Comparison of ENCODE assay signal across 8 cellular contexts in genomic region chr1:2212542-2213491, GRCh38. TPM values are rescaled to one million over a fixed set of nuclear protein-coding genes. Genes with fewer than 3 reads are reported as not detected.
A peak's percentile ranks its signal among the peaks of the same experiment; 100 is the strongest.
DNase-seq lines count a peak whose midpoint lies in the region; ATAC-seq and TF ChIP-seq lines count a peak whose summit lies in the region.

No MANE protein-coding gene starts in this region.

- H3K4me1 ChIP-seq in iPS DF 6.9 (ENCODE audit: control insufficient read depth, insufficient read depth, low read length) = peaks cover 9% of the 10 kb centered on the region

- no peaks in the 10 kb centered on the region; the same call in 1 of the 2 replicates for H3K36me3 ChIP-seq in iPS DF 6.9 (ENCODE audit: control insufficient read depth, insufficient read depth, low read length)

- H3K27me3 ChIP-seq in iPS DF 6.9 (ENCODE audit: control insufficient read depth, insufficient read depth, low read length) = no peaks in the 10 kb centered on the region

- no peak overlapping the region for H3K27ac ChIP-seq in iPS DF 6.9 (ENCODE audit: low read length)

- TF ChIP-seq CTCF in cardiac fibroblast (IDR thresholded peaks at IDR 0.05; ENCODE audit: low read depth, low read length) = peak; percentile 39

- POLR2A ChIA-PET in HEK293T (lab: Yijun Ruan, JAX) = interaction anchor here (1.0 to 2.5 kb wide), 6 partner anchors 9 to 19 kb away, joined by 3 to 18 read pairs (median 4); partner anchors contain the start of gene SKI

- no peak for ATAC-seq in HG03039 (IDR thresholded peaks at IDR 0.05; ENCODE audit: unreplicated experiment)

- WGBS in iPS DF 6.9 (ENCODE audit: insufficient coverage, insufficient read length) = no CpG with 5 or more reads among the region's 49 CpGs

- DNase-seq in Ammon's horn (ENCODE audit: low spot score) = peak; percentile 92
- peak; percentile 74 for DNase-seq in HEK293T (ENCODE audit: extremely low spot score)
- DNase-seq in T follicular helper cell (ENCODE audit: low read depth) = peak; percentile 48
- DNase-seq in cardiac fibroblast (ENCODE audit: low read depth in 2 of 2) = peak; percentile 99
- DNase-seq in iPS DF 6.9 (ENCODE audit: low read depth, low spot score) = no peak
- peak; percentile 89 for DNase-seq in pulmonary artery endothelial cell (ENCODE audit: low read depth, low spot score)
- no peak for DNase-seq in DMS79 treated with DMSO at 0.1 percent for 48 hours (lab: John Stamatoyannopoulos, UW)

- CTCF ChIA-PET in HEK293T (lab: Yijun Ruan, JAX) = interaction anchor here (0.5 kb wide), 1 partner anchor 24 kb away, joined by 3 read pairs; no protein-coding TSS in a partner anchor

- no peaks in the 10 kb centered on the region for H3K9me3 ChIP-seq in iPS DF 6.9 (ENCODE audit: control insufficient read depth, insufficient read depth, low read length)

- H3K4me3 ChIP-seq in cardiac fibroblast (replicated peaks in 1 of 2; ENCODE audit: low read depth in 2 of 2, low read length in 2 of 2) = peak overlapping the region in 1 of 2 donors; percentile 44
- peak overlapping the region; percentile 26; the same call in 1 of the 2 replicates for H3K4me3 ChIP-seq in iPS DF 6.9 (ENCODE audit: low read length)

TF ChIP-seq in HEK293T, 16 proteins besides CTCF, POLR2A, EP300 and RAD21:
- TF ChIP-seq LEF1 (IDR thresholded peaks at IDR 0.05; ENCODE audit: borderline replicate concordance) = no peak
- TF ChIP-seq SP1 (IDR thresholded peaks at IDR 0.05) = no peak
- no peak for TF ChIP-seq TARDBP (IDR thresholded peaks at IDR 0.05)
- TF ChIP-seq HDGF (IDR thresholded peaks at IDR 0.05; ENCODE audit: borderline replicate concordance) = peak; percentile 97
- TF ChIP-seq PKNOX1 (IDR thresholded peaks at IDR 0.05) = no peak
- no peak for TF ChIP-seq FOXA1 (IDR thresholded peaks at IDR 0.05)
- no peak for TF ChIP-seq ARNT (IDR thresholded peaks at IDR 0.05)
- TF ChIP-seq ZNF384 (IDR thresholded peaks at IDR 0.05) = no peak
- peak; percentile 76 for TF ChIP-seq L3MBTL2 (conservative IDR thresholded peaks at IDR 0.05)
- TF ChIP-seq FOXM1 (IDR thresholded peaks at IDR 0.05; ENCODE audit: borderline replicate concordance) = no peak
- TF ChIP-seq FOXK2 (IDR thresholded peaks at IDR 0.05) = no peak
- TF ChIP-seq ELF4 (IDR thresholded peaks at IDR 0.05) = no peak
- TF ChIP-seq SUZ12 (IDR thresholded peaks at IDR 0.05) = no peak
- no peak for TF ChIP-seq BHLHE40 (IDR thresholded peaks at IDR 0.05; ENCODE audit: borderline replicate concordance)
- no peak for TF ChIP-seq CTBP1 (IDR thresholded peaks at IDR 0.05; ENCODE audit: borderline replicate concordance)
- no peak for TF ChIP-seq NFRKB (IDR thresholded peaks at IDR 0.05)
TF ChIP-seq in HEK293T: peak in this region for 2.

RNA-seq across cellular contexts. Expression of gene SKI, which starts 15.3 kb away (rescaled TPM):
- total RNA-seq in pulmonary artery endothelial cell = 18.7 and 20.8 TPM in 2 replicates

RNA-seq across cellular contexts. Expression of gene FAAP20, which starts 18.2 kb away (rescaled TPM):
- total RNA-seq in pulmonary artery endothelial cell = 19.8 and 25.1 TPM in 2 replicates

Comparison
In these comparisons a context has a peak if more than half of its experiments do, and no peak if none do; other contexts are left out.
1. DNase-seq: peak in Ammon's horn (single experiment), HEK293T (single experiment), T follicular helper cell (single experiment), cardiac fibroblast (2 of 2) and pulmonary artery endothelial cell (single experiment); none in iPS DF 6.9 (single experiment) and DMS79 treated with DMSO at 0.1 percent for 48 hours (single experiment).